Comparison of ENCODE assay signal across 11 cellular contexts in genomic region chr10:80289451-80290287, GRCh38. TPM values are rescaled to one million over a fixed set of nuclear protein-coding genes. Genes with fewer than 3 reads are reported as not detected.
DNase-seq lines count a peak whose midpoint lies in the region; ATAC-seq, FAIRE-seq and TF ChIP-seq lines count a peak whose summit lies in the region.
"Had no signal": no experiment of that assay in that cellular context is flagged by ENCODE, and none has a peak within 500 bp of the region (broad histone marks: within the 10 kb centered on the region; RNA-seq: fewer than 3 reads in every experiment).

TSS of gene MAT1A (minus strand) at chr10:80289658. CDS start at chr10:80289423, 235 bp downstream.

- H3K9me3 ChIP-seq in prostate gland (no peaks in the 10 kb centered on the region), Peyer's patch (no peaks in the 10 kb centered on the region)

- H3K27ac ChIP-seq in epithelial cell of prostate (no peak within 1 kb of the TSS), prostate gland (peak within 1 kb of the TSS in 1 of 2 donors; percentile 28), Peyer's patch (no peak within 1 kb of the TSS)

- no peak for TF ChIP-seq POLR2A in H54 (IDR thresholded peaks at IDR 0.05; ENCODE audit: low read depth, low read length)
- no peak for TF ChIP-seq POLR2A in prostate gland (IDR thresholded peaks at IDR 0.05)
- TF ChIP-seq POLR2A in Peyer's patch (IDR thresholded peaks at IDR 0.05), result no peak

- peak; percentile 23 for DNase-seq in H54 (ENCODE audit: insufficient read length, low spot score)
- peak; percentile 56 for DNase-seq in NCI-H2107 treated with DMSO at 0.1 percent for 48 hours (lab: John Stamatoyannopoulos, UW; ENCODE audit: unreplicated experiment)
- peak; percentile 24 for DNase-seq in epithelial cell of prostate (ENCODE audit: low read depth, low spot score)
- DNase-seq in prostate gland (ENCODE audit: low spot score), result peak; percentile 50
- no peak for DNase-seq in Peyer's patch
- no peak for DNase-seq in activated CD4-positive, CD25-positive, alpha-beta regulatory T cell (lab: John Stamatoyannopoulos, UW)
- DNase-seq in activated naive CD4-positive, alpha-beta T cell (lab: John Stamatoyannopoulos, UW), result no peak
- DNase-seq: activated T-cell treated with anti-CD3 and anti-CD28 coated beads, Interleukin-2, amount 50 U/mL, for 24 hours; stimulated activated CD4-positive, alpha-beta T cell treated with anti-CD3 and anti-CD28 coated beads, Interleukin-2, amount 100 ng/mL, for 48 hours had no signal

- 15% methylated on average over 9 of the region's 9 CpGs for WGBS in prostate gland

- no peak within 1 kb of the TSS for H3K4me3 ChIP-seq in prostate gland
- H3K4me3 ChIP-seq in Peyer's patch, result peak within 1 kb of the TSS in 1 of 4 donors; percentile 16

- H3K4me1 ChIP-seq in prostate gland (replicated peaks), result no peaks in the 10 kb centered on the region
- no peaks in the 10 kb centered on the region for H3K4me1 ChIP-seq in Peyer's patch

- intact Hi-C loops in prostate gland (cut with DNase I), result no loop called here

- TF ChIP-seq CTCF in prostate gland (IDR thresholded peaks at IDR 0.05) (no peak), Peyer's patch (IDR thresholded peaks at IDR 0.05) (no peak)

- H3K36me3 ChIP-seq in prostate gland (no peaks in the 10 kb centered on the region), Peyer's patch (no peaks in the 10 kb centered on the region)

- H3K27me3 ChIP-seq in prostate gland (replicated peaks; ENCODE audit: insufficient read depth) (no peaks in the 10 kb centered on the region), Peyer's patch (no peaks in the 10 kb centered on the region)

- no peak for FAIRE-seq in H54 (lab: Jason Lieb, UNC)

- ATAC-seq in HG02623 (IDR thresholded peaks at IDR 0.05; ENCODE audit: unreplicated experiment), result no peak

RNA-seq across cellular contexts. Expression of gene MAT1A, which starts in this region (rescaled TPM):
- total RNA-seq in prostate gland (1 to 10 TPM in 1 of 2 donors, not detected in 1; 3.9 TPM), Peyer's patch (not detected)
- total RNA-seq: mononuclear cell had no signal

Comparison
In these comparisons a context has a peak if more than half of its experiments do, and no peak if none do; other contexts are left out.
1. DNase-seq: peak in H54 (single experiment), NCI-H2107 treated with DMSO at 0.1 percent for 48 hours (single experiment), epithelial cell of prostate (single experiment) and prostate gland (single experiment); none in Peyer's patch (0 of 3), activated CD4-positive, CD25-positive, alpha-beta regulatory T cell (0 of 4) and activated naive CD4-positive, alpha-beta T cell (0 of 4).